8 cellular contexts compared by ENCODE assay signal in genomic region chr9:128689293-128689770, GRCh38. TPM values are rescaled to one million over a fixed set of nuclear protein-coding genes. Genes with fewer than 3 reads are reported as not detected.
A peak's percentile ranks its signal among the peaks of the same experiment; 100 is the strongest.
DNase-seq lines count a peak whose midpoint lies in the region; ATAC-seq, FAIRE-seq and TF ChIP-seq lines count a peak whose summit lies in the region.

No MANE protein-coding gene starts in this region.

- H3K4me3 ChIP-seq in GM06990 (replicated peaks; ENCODE audit: low read depth, low read length) (peak overlapping the region; percentile 75), HFF-Myc (replicated peaks; ENCODE audit: low read depth, low read length) (peak overlapping the region; percentile 47), GM12878 (peak overlapping the region; percentile 69; the same call in 1 of the 2 replicates)

- peak overlapping the region; percentile 65 for H3K27ac ChIP-seq in GM12878 (ENCODE audit: control insufficient read depth, insufficient read depth)

- no peak overlapping the region for H2AFZ ChIP-seq in GM12878 (ENCODE audit: control insufficient read depth, low read depth, low read length)

- no peak for DNase-seq in GM06990 (ENCODE audit: extremely low read depth, insufficient read length)
- DNase-seq in HFF-Myc (ENCODE audit: extremely low read depth, low read depth) = no peak
- peak; percentile 9 for DNase-seq in NOMO-1 treated with dmso at 0.1 percent for 144 hours (lab: John Stamatoyannopoulos, UW; ENCODE audit: unreplicated experiment)
- no peak for DNase-seq in GM12878 (ENCODE audit: low read depth, low spot score)
- no peak for DNase-seq in immature natural killer cell
- peak; percentile 64 for DNase-seq in stimulated activated CD4-positive, alpha-beta T cell treated with anti-CD3 and anti-CD28 coated beads, Interleukin-4, amount 100 ng/mL, for 1 hour
- no peak for DNase-seq in HuH-7 (ENCODE audit: low spot score)
- DNase-seq in epidermal melanocyte (ENCODE audit: insufficient read length, low spot score) = no peak

- POLR2A ChIA-PET in GM12878 (lab: Charles Lee) = interaction anchor here (0.6 to 2.1 kb wide), 6 partner anchors 8 to 270 kb away, joined by 3 to 7 read pairs (median 4); partner anchors contain the start of genes DYNC2I2 and ZDHHC12

- 0% methylated on average over 12 of the region's 78 CpGs for WGBS in GM12878 (ENCODE audit: insufficient coverage, insufficient replicate concordance, low lambda C conversion rate, missing lambda C conversion rate)

- no peaks in the 10 kb centered on the region for H3K9me3 ChIP-seq in GM12878 (replicated peaks; ENCODE audit: control insufficient read depth, insufficient read depth, low read length)

- H3K4me2 ChIP-seq in GM12878 (ENCODE audit: control insufficient read depth, insufficient read depth) = no peak overlapping the region

- peaks cover 3% of the 10 kb centered on the region; the same call in 1 of the 2 replicates for H4K20me1 ChIP-seq in GM12878 (ENCODE audit: control insufficient read depth, insufficient read depth)

- no peak; the same call in 1 of the 2 replicates for TF ChIP-seq POLR2A in GM12878 (IDR thresholded peaks at IDR 0.05; ENCODE audit: low read depth, low read length)

- CTCF ChIA-PET in GM12878 (lab: Yijun Ruan, JAX) = no interaction called here

- in situ Hi-C loops in GM12878 (cut with MboI) = no loop called here

- no TSS peak for BruUV-seq in GM12878 (replicated peaks; lab: Mats Ljungman, UMichigan)

- no peak for FAIRE-seq in GM12878 (lab: Jason Lieb, UNC)

- peak overlapping the region; percentile 54 to 68 (median 62) for H3K4me3 Mint-ChIP-seq in immature natural killer cell

- RAD21 ChIA-PET in GM12878 (lab: Charles Lee; ENCODE audit: unreplicated experiment) = interaction anchor here (1.0 kb wide), 1 partner anchor 45 kb away, joined by 3 read pairs; no protein-coding TSS in a partner anchor

- peaks cover 13 to 22% (median 22%) of the 10 kb centered on the region in 3 donors for H3K36me3 Mint-ChIP-seq in immature natural killer cell

- H3K9ac ChIP-seq in GM12878 (ENCODE audit: control insufficient read depth, insufficient read depth, low read length) = peak overlapping the region; percentile 58; the same call in 1 of the 2 replicates

- peak; percentile 6; the same call in 2 of the 3 replicates for ATAC-seq in GM12878

- SMC1A ChIA-PET in GM12878 (lab: Charles Lee; ENCODE audit: uncharacterized antibody, unreplicated experiment) = interaction anchor here (0.7 to 1.0 kb wide), 2 partner anchors 43 to 46 kb away, joined by 3 to 4 read pairs; no protein-coding TSS in a partner anchor

- no peak for TF ChIP-seq CTCF in GM06990 (IDR thresholded peaks at IDR 0.05; ENCODE audit: insufficient read depth, low read length, poor library complexity, severe bottlenecking)
- no peak for TF ChIP-seq CTCF in HFF-Myc (IDR thresholded peaks at IDR 0.05; ENCODE audit: low read depth, low read length, missing control alignments)
- TF ChIP-seq CTCF in GM12878 (IDR thresholded peaks at IDR 0.05 in 2 of 3, conservative IDR thresholded peaks at IDR 0.05 in 1 of 3; ENCODE audit: control insufficient read depth in 2 of 3, extremely low read depth in 1 of 3, insufficient read depth in 1 of 3, low read depth in 3 of 3, low read length in 3 of 3) = no peak

- intact Hi-C loops in GM12878 (cut with micrococcal nuclease; ENCODE audit: unreplicated experiment) = loop anchor here (10.0 kb wide), 1 partner anchor 135 kb away; the partner anchor contains the start of gene SPTAN1

- H3K36me3 ChIP-seq in GM06990 (ENCODE audit: control insufficient read depth, insufficient read depth, low read length) (peaks cover 2% of the 10 kb centered on the region; the same call in 1 of the 2 replicates), GM12878 (ENCODE audit: control insufficient read depth in 2 of 2, insufficient read depth in 2 of 2, low read length in 1 of 2) (peaks cover 2 to 14% of the 10 kb centered on the region in 2 experiments)

- H3K4me1 ChIP-seq in GM12878 (ENCODE audit: control insufficient read depth, insufficient read depth, low read length) = peaks cover 13% of the 10 kb centered on the region; the same call in 1 of the 2 replicates

- H3K4me1 Mint-ChIP-seq in immature natural killer cell = peaks cover 56 to 72% of the 10 kb centered on the region in 2 donors

- H3K27me3 ChIP-seq in GM06990 (replicated peaks; ENCODE audit: control insufficient read depth, insufficient read depth, low read length) (no peaks in the 10 kb centered on the region), GM12878 (replicated peaks in 1 of 2; ENCODE audit: control insufficient read depth in 2 of 2, insufficient read depth in 2 of 2, low read length in 1 of 2) (no peaks in the 10 kb centered on the region)

- peaks cover 87% of the 10 kb centered on the region for H3K79me2 ChIP-seq in GM12878 (ENCODE audit: control insufficient read depth, insufficient read depth, low read length)

- H3K9me3 Mint-ChIP-seq in immature natural killer cell = no peaks in the 10 kb centered on the region

- TF ChIP-seq RAD21 in GM12878 (IDR thresholded peaks at IDR 0.05; ENCODE audit: insufficient read depth, low read depth, low read length) = no peak

- no peak for TF ChIP-seq EP300 in GM12878 (IDR thresholded peaks at IDR 0.05; ENCODE audit: borderline replicate concordance in 1 of 2, control insufficient read depth in 1 of 2, low read depth in 2 of 2, low read length in 2 of 2)

- H3K27me3 Mint-ChIP-seq in immature natural killer cell (ENCODE audit: low read depth in 3 of 3) = peaks cover 6 to 15% (median 9%) of the 10 kb centered on the region in 3 donors

- H3K27ac Mint-ChIP-seq in immature natural killer cell = peak overlapping the region in 2 of 6 donors; percentile 49 to 68

RNA-seq across cellular contexts. Expression of gene SET, which starts 0.3 kb away (rescaled TPM):
- total RNA-seq in GM12878 (2013; cell fraction: nucleolus; rRNA removed) = 113 and 116 TPM in 2 replicates
- total RNA-seq in GM12878 (2014; rRNA removed) = 345 and 493 TPM in 2 replicates
- total RNA-seq in GM12878 (2014; rRNA removed; fragmentation: Illumina TruSeq; extraction: Trizol) = 676 and 706 TPM in 2 replicates
- total RNA-seq in GM12878 (2021) = 503 and 533 TPM in 2 replicates
- polyA plus RNA-seq in GM12878 (2011; ENCODE audit: low read depth) = 200 TPM
- polyA plus RNA-seq in GM12878 (2011; rRNA removed) = 305 and 466 TPM in 2 replicates
- polyA plus RNA-seq in GM12878 (2011; cell fraction: cytosol; rRNA removed) = 97.5 and 103 TPM in 2 replicates
- 103 and 128 TPM in 2 replicates for polyA plus RNA-seq in GM12878 (2011; cell fraction: nucleus; rRNA removed)
- polyA plus RNA-seq in GM12878 (2012) = 315 and 365 TPM in 2 replicates
- polyA plus RNA-seq in GM12878 (2014; fragmentation: Illumina TruSeq; extraction: Trizol) = 597 and 873 TPM in 2 replicates
- 100 to 1,000 TPM; 314 to 450 TPM for polyA plus RNA-seq in GM12878 (2014; fragmentation: Nextera tagmentation; extraction: Ambion mirVana)
- polyA plus RNA-seq in GM12878 (2014; rRNA removed) = 274 and 284 TPM in 2 replicates
- polyA plus RNA-seq in GM12878 (2016; fragmentation: Nextera tagmentation; extraction: Ambion mirVana) = 100 to 1,000 TPM; 440 to 466 TPM
- polyA minus RNA-seq in GM12878 (2011; rRNA and poly(A)+ RNA removed) = 143 and 207 TPM in 2 replicates
- 162 and 163 TPM in 2 replicates for polyA minus RNA-seq in GM12878 (2011; cell fraction: cytosol; rRNA and poly(A)+ RNA removed)
- polyA minus RNA-seq in GM12878 (2011; cell fraction: nucleus; rRNA and poly(A)+ RNA removed) = 58.5 and 94.0 TPM in 2 replicates
- 100 to 1,000 TPM; 151 to 233 (median 232) TPM for polyA plus RNA-seq in immature natural killer cell

RNA-seq across cellular contexts. Expression of gene PKN3, which starts 13.0 kb away (rescaled TPM):
- 5.1 and 5.5 TPM in 2 replicates for total RNA-seq in GM12878 (2013; cell fraction: nucleolus; rRNA removed)
- total RNA-seq in GM12878 (2014; rRNA removed) (5.1 and 6.3 TPM in 2 replicates), GM12878 (2014; rRNA removed; fragmentation: Illumina TruSeq; extraction: Trizol) (3.3 and 3.9 TPM in 2 replicates), GM12878 (2021) (7.6 and 8.2 TPM in 2 replicates)
- 3.1 TPM for polyA plus RNA-seq in GM12878 (2011; ENCODE audit: low read depth)
- polyA plus RNA-seq in GM12878 (2011; rRNA removed) (2.5 and 3.6 TPM in 2 replicates), GM12878 (2014; fragmentation: Illumina TruSeq; extraction: Trizol) (2.1 and 3.1 TPM in 2 replicates), GM12878 (2014; fragmentation: Nextera tagmentation; extraction: Ambion mirVana) (under 1 TPM; 0.35 to 0.47 TPM), GM12878 (2014; rRNA removed) (11.0 and 11.7 TPM in 2 replicates), GM12878 (2016; fragmentation: Nextera tagmentation; extraction: Ambion mirVana) (1 to 10 TPM; 1.5 to 2.1 TPM), immature natural killer cell (1 to 10 TPM; 2.1 to 3.9 (median 2.9) TPM)
- polyA plus RNA-seq in GM12878 (2011; cell fraction: cytosol; rRNA removed) = 3.7 and 4.3 TPM in 2 replicates
- polyA plus RNA-seq in GM12878 (2011; cell fraction: nucleus; rRNA removed) = 19.1 and 20.3 TPM in 2 replicates
- 4.5 and 5.8 TPM in 2 replicates for polyA plus RNA-seq in GM12878 (2012)
- polyA minus RNA-seq in GM12878 (2011; rRNA and poly(A)+ RNA removed) = 0.88 and 2.7 TPM in 2 replicates
- polyA minus RNA-seq in GM12878 (2011; cell fraction: cytosol; rRNA and poly(A)+ RNA removed) = 1.3 and 2.6 TPM in 2 replicates
- 1.9 and 3.0 TPM in 2 replicates for polyA minus RNA-seq in GM12878 (2011; cell fraction: nucleus; rRNA and poly(A)+ RNA removed)

RNA-seq across cellular contexts. Expression of gene DYNC2I2, which starts 32.7 kb away (rescaled TPM):
- 32.1 and 34.2 TPM in 2 replicates for total RNA-seq in GM12878 (2013; cell fraction: nucleolus; rRNA removed)
- 91.1 and 109 TPM in 2 replicates for total RNA-seq in GM12878 (2014; rRNA removed)
- 18.4 and 19.7 TPM in 2 replicates for total RNA-seq in GM12878 (2014; rRNA removed; fragmentation: Illumina TruSeq; extraction: Trizol)
- 61.0 and 64.7 TPM in 2 replicates for total RNA-seq in GM12878 (2021)
- 7.8 TPM for polyA plus RNA-seq in GM12878 (2011; ENCODE audit: low read depth)
- 15.4 and 31.2 TPM in 2 replicates for polyA plus RNA-seq in GM12878 (2011; rRNA removed)
- 56.6 and 87.5 TPM in 2 replicates for polyA plus RNA-seq in GM12878 (2011; cell fraction: cytosol; rRNA removed)
- polyA plus RNA-seq in GM12878 (2011; cell fraction: nucleus; rRNA removed) = 148 and 152 TPM in 2 replicates
- 27.3 and 36.1 TPM in 2 replicates for polyA plus RNA-seq in GM12878 (2012)
- polyA plus RNA-seq in GM12878 (2014; fragmentation: Illumina TruSeq; extraction: Trizol) = 2.4 and 11.1 TPM in 2 replicates
- polyA plus RNA-seq in GM12878 (2014; fragmentation: Nextera tagmentation; extraction: Ambion mirVana) = 1 to 10 TPM in 1 of 2 experiments, under 1 TPM in 1; 0.89 to 2.3 TPM
- 84.1 and 95.5 TPM in 2 replicates for polyA plus RNA-seq in GM12878 (2014; rRNA removed)
- polyA plus RNA-seq in GM12878 (2016; fragmentation: Nextera tagmentation; extraction: Ambion mirVana) = 100 to 1,000 TPM in 1 of 2 experiments, 10 to 100 TPM in 1; 88.0 to 118 TPM
- 23.1 and 53.1 TPM in 2 replicates for polyA minus RNA-seq in GM12878 (2011; rRNA and poly(A)+ RNA removed)
- 24.2 and 25.3 TPM in 2 replicates for polyA minus RNA-seq in GM12878 (2011; cell fraction: cytosol; rRNA and poly(A)+ RNA removed)
- polyA minus RNA-seq in GM12878 (2011; cell fraction: nucleus; rRNA and poly(A)+ RNA removed) = 27.9 and 38.6 TPM in 2 replicates
- polyA plus RNA-seq in immature natural killer cell = 10 to 100 TPM in 1 of 3 donors, 1 to 10 TPM in 2; 1.6 to 10.8 (median 4.7) TPM

RNA-seq across cellular contexts. Expression of gene ZDHHC12, which starts 34.6 kb away (rescaled TPM):
- total RNA-seq in GM12878 (2013; cell fraction: nucleolus; rRNA removed) = 20.0 and 21.5 TPM in 2 replicates
- total RNA-seq in GM12878 (2014; rRNA removed) (99.0 and 112 TPM in 2 replicates), GM12878 (2014; rRNA removed; fragmentation: Illumina TruSeq; extraction: Trizol) (20.5 and 24.8 TPM in 2 replicates), GM12878 (2021) (67.2 and 75.1 TPM in 2 replicates)
- polyA plus RNA-seq in GM12878 (2011; ENCODE audit: low read depth) = 21.7 TPM
- polyA plus RNA-seq in GM12878 (2011; rRNA removed) (8.3 and 23.7 TPM in 2 replicates), GM12878 (2014; fragmentation: Illumina TruSeq; extraction: Trizol) (1.5 and 13.9 TPM in 2 replicates), GM12878 (2014; fragmentation: Nextera tagmentation; extraction: Ambion mirVana) (1 to 10 TPM in 1 of 2 experiments, under 1 TPM in 1; 0.95 to 9.9 TPM), GM12878 (2014; rRNA removed) (106 and 139 TPM in 2 replicates), GM12878 (2016; fragmentation: Nextera tagmentation; extraction: Ambion mirVana) (100 to 1,000 TPM; 129 to 146 TPM), immature natural killer cell (10 to 100 TPM; 63.7 to 76.6 (median 66.6) TPM)
- polyA plus RNA-seq in GM12878 (2011; cell fraction: cytosol; rRNA removed) = 46.4 and 86.3 TPM in 2 replicates
- 60.3 and 66.9 TPM in 2 replicates for polyA plus RNA-seq in GM12878 (2011; cell fraction: nucleus; rRNA removed)
- polyA plus RNA-seq in GM12878 (2012) = 57.0 and 66.6 TPM in 2 replicates
- polyA minus RNA-seq in GM12878 (2011; rRNA and poly(A)+ RNA removed) = 16.3 and 32.5 TPM in 2 replicates
- polyA minus RNA-seq in GM12878 (2011; cell fraction: cytosol; rRNA and poly(A)+ RNA removed) = 23.1 and 28.5 TPM in 2 replicates
- 10.5 and 15.1 TPM in 2 replicates for polyA minus RNA-seq in GM12878 (2011; cell fraction: nucleus; rRNA and poly(A)+ RNA removed)

Comparison
In these comparisons a context has a peak if more than half of its experiments do, and no peak if none do; other contexts are left out.
1. DNase-seq: peak in NOMO-1 treated with dmso at 0.1 percent for 144 hours (single experiment) and stimulated activated CD4-positive, alpha-beta T cell treated with anti-CD3 and anti-CD28 coated beads, Interleukin-4, amount 100 ng/mL, for 1 hour (single experiment); none in GM06990 (single experiment), HFF-Myc (single experiment), GM12878 (single experiment), immature natural killer cell (0 of 3), HuH-7 (single experiment) and epidermal melanocyte (single experiment).
2. Peak in every context shown above with its lines, with median percentiles within 50 percentile points of each other: H3K4me3 ChIP-seq.